17 cellular contexts compared by ENCODE assay signal in genomic region chr20:47704746-47705496, GRCh38.
DNase-seq lines count a peak whose midpoint lies in the region; ATAC-seq, FAIRE-seq and TF ChIP-seq lines count a peak whose summit lies in the region.
"Had no signal": no experiment of that assay in that cellular context is flagged by ENCODE, and none has a peak within 500 bp of the region (broad histone marks: within the 10 kb centered on the region; RNA-seq: fewer than 3 reads in every experiment).

No MANE protein-coding gene starts in this region.

- no peak for FAIRE-seq in RCC 7860 (lab: Jason Lieb, UNC)
- FAIRE-seq: colon had no signal

- peak; percentile 77 for ATAC-seq in gastroesophageal sphincter
- peak in 3 of 4 donors; percentile 46 to 73 (median 56) for ATAC-seq in psoas muscle
- ATAC-seq in GM21390 (IDR thresholded peaks at IDR 0.05; ENCODE audit: unreplicated experiment): no peak
- no peak for ATAC-seq in GM18519 (IDR thresholded peaks at IDR 0.05; ENCODE audit: low FRiP score, unreplicated experiment)

- H3K4me1 ChIP-seq in gastroesophageal sphincter (peaks cover 0 to 24% (median 14%) of the 10 kb centered on the region in 3 donors), psoas muscle (no peaks in the 10 kb centered on the region)
- H3K4me1 ChIP-seq: parathyroid adenoma had no signal

- no peak for TF ChIP-seq EP300 in gastroesophageal sphincter (IDR thresholded peaks at IDR 0.05)

- H3K27ac ChIP-seq in gastroesophageal sphincter (peak overlapping the region in 3 of 4 donors; percentile 66 to 76 (median 67)), psoas muscle (no peak overlapping the region)
- H3K27ac ChIP-seq: BLaER1, parathyroid adenoma, PC-9 had no signal

- intact Hi-C loops in psoas muscle (cut with DNase I): no loop called here

- 33 to 36% methylated on average over 9 of the region's 15 CpGs for WGBS in gastroesophageal sphincter (ENCODE audit: low coverage in 1 of 2), 2 donors
- 57 to 60% (median 58%) methylated on average over 15 of the region's 15 CpGs for WGBS in psoas muscle, 3 donors

- H3K9me3 ChIP-seq in gastroesophageal sphincter: no peaks in the 10 kb centered on the region
- H3K9me3 ChIP-seq in psoas muscle: no peaks in the 10 kb centered on the region
- H3K9me3 ChIP-seq: BLaER1 had no signal

- no peak for TF ChIP-seq CTCF in gastroesophageal sphincter (IDR thresholded peaks at IDR 0.05)
- TF ChIP-seq CTCF in psoas muscle (IDR thresholded peaks at IDR 0.05): no peak

- no peak for TF ChIP-seq POLR2A in gastroesophageal sphincter (IDR thresholded peaks at IDR 0.05)

- DNase-seq in EH (ENCODE audit: low read depth) (peak; percentile 48), RCC 7860 (ENCODE audit: low spot score) (peak; percentile 17), psoas muscle (peak; percentile 25 to 61), cerebellum (ENCODE audit: low spot score) (no peak)
- no peak for DNase-seq in stimulated activated CD4-positive, alpha-beta T cell treated with anti-CD3 and anti-CD28 coated beads, Interleukin-4, amount 100 ng/mL, for 1 hour
- DNase-seq: activated naive CD4-positive, alpha-beta T cell treated with anti-CD3 and anti-CD28 coated beads, Interleukin-2, amount 10 ng/mL, durations not matched to agents 7 days and 5 days; foreskin fibroblast; GDM1; PC-9; stimulated activated CD4-positive, alpha-beta T cell treated with anti-CD3 and anti-CD28 coated beads, Interleukin-4, amount 100 ng/mL, for 4 hours; T-helper 9 cell had no signal

- H3K4me3 ChIP-seq in gastroesophageal sphincter: no peak overlapping the region
- no peak overlapping the region for H3K4me3 ChIP-seq in psoas muscle
- H3K4me3 ChIP-seq: BLaER1, PC-9 had no signal

- H3K36me3 ChIP-seq in gastroesophageal sphincter: peaks cover 0 to 20% of the 10 kb centered on the region in 2 donors
- no peaks in the 10 kb centered on the region for H3K36me3 ChIP-seq in psoas muscle (ENCODE audit: insufficient read depth in 1 of 2, low read depth in 1 of 2)
- H3K36me3 ChIP-seq: BLaER1 had no signal

- H3K27me3 ChIP-seq in gastroesophageal sphincter (no peaks in the 10 kb centered on the region), psoas muscle (ENCODE audit: insufficient read depth in 3 of 3, low read length in 2 of 3) (peaks cover 0 to 6% (median 0%) of the 10 kb centered on the region in 3 donors)
- H3K27me3 ChIP-seq: BLaER1 had no signal

Comparison
In these comparisons a context has a peak if more than half of its experiments do, and no peak if none do; other contexts are left out.
1. DNase-seq: peak in EH (single experiment), RCC 7860 (single experiment) and psoas muscle (2 of 2); none in cerebellum (single experiment) and stimulated activated CD4-positive, alpha-beta T cell treated with anti-CD3 and anti-CD28 coated beads, Interleukin-4, amount 100 ng/mL, for 1 hour (single experiment).
2. ATAC-seq: peak in gastroesophageal sphincter (single experiment) and psoas muscle (3 of 4); none in GM21390 (single experiment) and GM18519 (single experiment).